ENCODE assay signal across 1 cellular context in the genomic region with DNA sequence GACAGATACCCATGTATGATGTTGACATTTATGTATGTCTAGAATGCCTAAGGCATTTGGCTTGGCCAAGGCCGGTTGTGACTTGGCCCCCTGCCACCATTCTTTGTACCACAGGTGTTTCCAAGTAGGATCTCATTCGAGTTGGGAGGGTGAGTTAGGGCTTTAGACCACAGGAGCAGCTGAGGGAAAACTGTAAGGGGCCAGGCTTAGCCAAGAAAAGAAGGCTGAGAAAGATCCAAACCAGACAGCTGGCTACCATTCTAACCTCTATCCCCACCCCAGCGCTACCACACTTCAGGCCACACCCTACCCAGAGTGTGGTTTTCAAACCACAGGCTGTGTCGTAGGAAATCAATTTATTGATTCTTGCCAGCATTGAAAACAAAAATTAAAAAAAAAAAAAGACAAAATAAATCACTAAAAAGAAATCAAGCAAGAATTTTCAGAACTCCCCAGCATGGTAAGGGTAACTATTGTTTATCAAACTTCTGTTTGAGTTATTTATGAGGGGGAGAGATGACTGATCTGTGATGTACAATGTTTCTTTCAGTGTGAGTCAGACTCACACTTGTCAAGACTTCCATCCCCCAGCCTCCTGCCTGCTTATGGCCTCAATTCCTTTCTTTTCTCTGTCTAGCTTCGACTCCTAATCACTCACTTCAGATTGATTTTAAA.
TF ChIP-seq lines count a peak whose summit lies in the region.

No MANE protein-coding gene starts in this region.

TF ChIP-seq in HCT116, 20 proteins besides CTCF, POLR2A, EP300 and RAD21 (continued from another document):
- TF ChIP-seq FOSL1 (IDR thresholded peaks at IDR 0.05; ENCODE audit: low read depth) (peak; percentile 33; the same call in 1 of the 2 replicates), JUND (IDR thresholded peaks at IDR 0.05) (no peak), YY1 (IDR thresholded peaks at IDR 0.05; ENCODE audit: extremely low read depth, insufficient replicate concordance, low read depth, low read length) (no peak), POLR2AphosphoS5 (IDR thresholded peaks at IDR 0.05; ENCODE audit: low read depth, low read length) (no peak), CBX3 (IDR thresholded peaks at IDR 0.05; ENCODE audit: low read depth) (no peak), ELF1 (IDR thresholded peaks at IDR 0.05; ENCODE audit: borderline replicate concordance, low read depth) (no peak), EZH2phosphoT487 (IDR thresholded peaks at IDR 0.05; ENCODE audit: borderline replicate concordance) (no peak), SIN3A (IDR thresholded peaks at IDR 0.05; ENCODE audit: low read depth) (no peak)
- TF ChIP-seq, protein P1, sequence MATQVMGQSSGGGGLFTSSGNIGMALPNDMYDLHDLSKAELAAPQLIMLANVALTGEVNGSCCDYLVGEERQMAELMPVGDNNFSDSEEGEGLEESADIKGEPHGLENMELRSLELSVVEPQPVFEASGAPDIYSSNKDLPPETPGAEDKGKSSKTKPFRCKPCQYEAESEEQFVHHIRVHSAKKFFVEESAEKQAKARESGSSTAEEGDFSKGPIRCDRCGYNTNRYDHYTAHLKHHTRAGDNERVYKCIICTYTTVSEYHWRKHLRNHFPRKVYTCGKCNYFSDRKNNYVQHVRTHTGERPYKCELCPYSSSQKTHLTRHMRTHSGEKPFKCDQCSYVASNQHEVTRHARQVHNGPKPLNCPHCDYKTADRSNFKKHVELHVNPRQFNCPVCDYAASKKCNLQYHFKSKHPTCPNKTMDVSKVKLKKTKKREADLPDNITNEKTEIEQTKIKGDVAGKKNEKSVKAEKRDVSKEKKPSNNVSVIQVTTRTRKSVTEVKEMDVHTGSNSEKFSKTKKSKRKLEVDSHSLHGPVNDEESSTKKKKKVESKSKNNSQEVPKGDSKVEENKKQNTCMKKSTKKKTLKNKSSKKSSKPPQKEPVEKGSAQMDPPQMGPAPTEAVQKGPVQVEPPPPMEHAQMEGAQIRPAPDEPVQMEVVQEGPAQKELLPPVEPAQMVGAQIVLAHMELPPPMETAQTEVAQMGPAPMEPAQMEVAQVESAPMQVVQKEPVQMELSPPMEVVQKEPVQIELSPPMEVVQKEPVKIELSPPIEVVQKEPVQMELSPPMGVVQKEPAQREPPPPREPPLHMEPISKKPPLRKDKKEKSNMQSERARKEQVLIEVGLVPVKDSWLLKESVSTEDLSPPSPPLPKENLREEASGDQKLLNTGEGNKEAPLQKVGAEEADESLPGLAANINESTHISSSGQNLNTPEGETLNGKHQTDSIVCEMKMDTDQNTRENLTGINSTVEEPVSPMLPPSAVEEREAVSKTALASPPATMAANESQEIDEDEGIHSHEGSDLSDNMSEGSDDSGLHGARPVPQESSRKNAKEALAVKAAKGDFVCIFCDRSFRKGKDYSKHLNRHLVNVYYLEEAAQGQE (IDR thresholded peaks at IDR 0.05; ENCODE audit: low read depth) = no peak
- TF ChIP-seq, protein P2, sequence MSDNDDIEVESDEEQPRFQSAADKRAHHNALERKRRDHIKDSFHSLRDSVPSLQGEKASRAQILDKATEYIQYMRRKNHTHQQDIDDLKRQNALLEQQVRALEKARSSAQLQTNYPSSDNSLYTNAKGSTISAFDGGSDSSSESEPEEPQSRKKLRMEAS (IDR thresholded peaks at IDR 0.05) = 0 out of 2 replicates have a peak, but pooled peaks have one; percentile 1
